1 cellular context compared by ENCODE assay signal in the genomic region with DNA sequence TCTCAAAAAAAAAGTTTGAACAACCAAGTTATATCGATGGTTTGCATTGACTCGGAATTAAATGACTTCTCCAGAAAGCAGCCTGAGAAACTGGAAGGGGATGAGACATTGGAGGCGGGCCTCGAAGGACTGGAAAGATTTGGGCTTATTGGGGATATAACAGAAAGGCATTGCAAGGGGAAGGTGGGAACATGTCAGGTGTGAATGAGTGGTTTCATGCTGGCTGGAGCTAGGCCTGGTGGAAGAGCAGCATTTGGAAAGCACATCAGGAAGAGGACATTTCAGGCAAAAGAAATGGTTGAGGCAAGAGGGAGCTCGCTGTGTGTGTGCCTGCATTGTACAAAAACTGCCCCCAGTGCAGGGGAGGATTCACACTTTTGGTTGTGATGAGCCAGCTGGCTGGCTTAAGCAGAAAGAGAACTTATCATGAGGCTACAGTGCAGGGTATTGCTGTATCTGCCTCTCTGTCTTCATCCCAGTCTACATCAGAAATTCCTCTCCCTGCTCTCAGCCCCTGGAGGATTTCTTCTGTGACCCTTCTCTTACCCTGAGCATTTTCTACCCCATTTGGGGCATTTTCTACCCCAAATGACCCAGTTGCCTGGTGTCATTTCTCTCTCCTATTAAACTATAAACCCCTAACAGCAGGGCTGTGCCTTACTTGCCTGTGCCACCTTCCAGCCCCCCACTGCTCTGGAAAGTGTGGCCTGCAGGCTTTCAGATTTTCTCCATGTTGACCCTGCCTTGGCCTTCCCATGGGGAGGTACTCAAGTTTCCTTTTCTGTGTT.
TF ChIP-seq lines count a peak whose summit lies in the region.

No MANE protein-coding gene starts in this region.

TF ChIP-seq in HepG2, 621 proteins besides CTCF, POLR2A, EP300 and RAD21:
- TF ChIP-seq, protein P1, sequence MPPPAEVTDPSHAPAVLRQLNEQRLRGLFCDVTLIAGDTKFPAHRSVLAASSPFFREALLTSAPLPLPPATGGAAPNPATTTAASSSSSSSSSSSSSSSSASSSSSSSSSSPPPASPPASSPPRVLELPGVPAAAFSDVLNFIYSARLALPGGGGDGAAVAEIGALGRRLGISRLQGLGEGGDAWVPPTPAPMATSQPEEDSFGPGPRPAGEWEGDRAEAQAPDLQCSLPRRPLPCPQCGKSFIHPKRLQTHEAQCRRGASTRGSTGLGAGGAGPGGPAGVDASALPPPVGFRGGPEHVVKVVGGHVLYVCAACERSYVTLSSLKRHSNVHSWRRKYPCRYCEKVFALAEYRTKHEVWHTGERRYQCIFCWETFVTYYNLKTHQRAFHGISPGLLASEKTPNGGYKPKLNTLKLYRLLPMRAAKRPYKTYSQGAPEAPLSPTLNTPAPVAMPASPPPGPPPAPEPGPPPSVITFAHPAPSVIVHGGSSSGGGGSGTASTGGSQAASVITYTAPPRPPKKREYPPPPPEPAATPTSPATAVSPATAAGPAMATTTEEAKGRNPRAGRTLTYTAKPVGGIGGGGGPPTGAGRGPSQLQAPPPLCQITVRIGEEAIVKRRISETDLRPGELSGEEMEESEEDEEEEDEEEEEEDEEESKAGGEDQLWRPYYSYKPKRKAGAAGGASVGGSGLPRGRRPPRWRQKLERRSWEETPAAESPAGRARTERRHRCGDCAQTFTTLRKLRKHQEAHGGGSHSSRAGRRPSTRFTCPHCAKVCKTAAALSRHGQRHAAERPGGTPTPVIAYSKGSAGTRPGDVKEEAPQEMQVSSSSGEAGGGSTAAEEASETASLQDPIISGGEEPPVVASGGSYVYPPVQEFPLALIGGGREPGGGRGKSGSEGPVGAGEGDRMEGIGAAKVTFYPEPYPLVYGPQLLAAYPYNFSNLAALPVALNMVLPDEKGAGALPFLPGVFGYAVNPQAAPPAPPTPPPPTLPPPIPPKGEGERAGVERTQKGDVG (CRISPR knock-in tag; IDR thresholded peaks at IDR 0.05; ENCODE audit: borderline replicate concordance), result no peak
- TF ChIP-seq TCF12 (IDR thresholded peaks at IDR 0.05) (no peak), TCF12 (CRISPR knock-in tag; IDR thresholded peaks at IDR 0.05) (no peak), RBM22 (optimal IDR thresholded peaks at IDR 0.05; ENCODE audit: low read length) (peak; percentile 34), POLR2G (IDR thresholded peaks at IDR 0.05; ENCODE audit: low read depth, low read length) (0 out of 2 replicates have a peak, but pooled peaks have one; percentile 31), ZNF747 (CRISPR knock-in tag; IDR thresholded peaks at IDR 0.05; ENCODE audit: borderline replicate concordance) (no peak)
